In the genomic region with DNA sequence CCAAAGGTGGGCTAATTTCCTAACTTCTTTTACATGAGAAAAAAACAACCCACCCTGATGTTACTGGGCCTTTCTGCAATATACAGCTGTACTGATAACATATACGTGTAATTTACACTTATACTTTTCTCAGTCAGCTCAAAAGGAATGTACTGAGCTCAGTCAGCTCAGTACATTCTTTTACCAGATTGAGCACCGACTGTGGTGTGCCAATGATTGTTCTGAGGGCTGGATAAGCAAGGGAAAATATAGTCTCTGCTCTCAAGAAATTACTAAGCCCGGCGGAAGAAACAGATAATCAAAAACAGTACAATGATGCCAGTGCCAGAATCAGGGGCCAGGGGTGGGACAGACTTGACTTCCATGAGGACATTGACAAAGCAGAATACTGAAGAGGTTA, we compare ENCODE assay signal across 26 cellular contexts. TPM values are rescaled to one million over a fixed set of nuclear protein-coding genes. Genes with fewer than 3 reads are reported as not detected.
DNase-seq lines count a peak whose midpoint lies in the region; ATAC-seq, FAIRE-seq and TF ChIP-seq lines count a peak whose summit lies in the region.
"Had no signal": no experiment of that assay in that cellular context is flagged by ENCODE, and none has a peak within 500 bp of the region (broad histone marks: within the 10 kb centered on the region; RNA-seq: fewer than 3 reads in every experiment).

No MANE protein-coding gene starts in this region.

- H3K56ac ChIP-seq in IMR-90 (ENCODE audit: extremely low read depth, insufficient read depth, low read length), result no peak overlapping the region

- H3K18ac ChIP-seq in IMR-90 (ENCODE audit: low read depth, low read length), result no peak overlapping the region

- no peak for TF ChIP-seq POLR2A in IMR-90 (IDR thresholded peaks at IDR 0.05; ENCODE audit: low read depth, low read length)

- TF ChIP-seq CTCF in IMR-90 (conservative IDR thresholded peaks at IDR 0.05; ENCODE audit: low read depth, low read length), result no peak

- H3K4me2 ChIP-seq in BLaER1 treated with 17β-estradiol and CSF1 and Interleukin-3, amounts not matched to agents 10 nM and 100 nM, result peak overlapping the region; percentile 11 to 87 (median 74); a peak in 21 of 22 replicates
- no peak overlapping the region for H3K4me2 ChIP-seq in IMR-90 (ENCODE audit: low read depth, low read length)

- H2AK5ac ChIP-seq in IMR-90 (ENCODE audit: low read depth, low read length), result no peak overlapping the region

- no peak overlapping the region for H3K4ac ChIP-seq in IMR-90 (ENCODE audit: low read depth, low read length)

- in situ Hi-C loops in IMR-90 (cut with MboI; ENCODE audit: low sequenced_read_pairs), result loop anchor here (25.0 kb wide), 1 partner anchor 787 kb away; no protein-coding TSS in a partner anchor

- no peak overlapping the region for H4K5ac ChIP-seq in IMR-90 (ENCODE audit: low read depth, low read length)

- no CpG with 5 or more reads among the region's 4 CpGs for WGBS in IMR-90 (ENCODE audit: extremely low coverage in 2 of 2, insufficient read length in 1 of 2), 2 experiments

- H3K36me3 ChIP-seq in BLaER1 treated with 17β-estradiol and CSF1 and Interleukin-3, amounts not matched to agents 10 nM and 100 nM, result peaks cover 0 to 35% (median 15%) of the 10 kb centered on the region in 11 experiments; a peak in 15 of 22 replicates
- no peaks in the 10 kb centered on the region for H3K36me3 ChIP-seq in IMR-90 (ENCODE audit: control insufficient read depth, insufficient read depth, low read length)
- H3K36me3 ChIP-seq: lower lobe of right lung, upper lobe of left lung had no signal

- no peak overlapping the region for H4K8ac ChIP-seq in IMR-90 (ENCODE audit: low read depth in 2 of 2, low read length in 2 of 2)

- H3K4me1 ChIP-seq in BLaER1 treated with 17β-estradiol and CSF1 and Interleukin-3, amounts not matched to agents 10 nM and 100 nM, result peaks cover 46 to 57% (median 53%) of the 10 kb centered on the region in 10 experiments
- H3K4me1 ChIP-seq in IMR-90 (ENCODE audit: control insufficient read depth, insufficient read depth, low read length), result no peaks in the 10 kb centered on the region
- H3K4me1 ChIP-seq: body of pancreas, lower lobe of right lung, psoas muscle, upper lobe of left lung had no signal

- H3K9ac ChIP-seq in BLaER1 treated with 17β-estradiol and CSF1 and Interleukin-3, amounts not matched to agents 10 nM and 100 nM, result peak overlapping the region in 8 of 11 experiments; percentile 54 to 79 (median 68); a peak in 12 of 22 replicates
- H3K9ac ChIP-seq in IMR-90 (ENCODE audit: low read depth, low read length), result no peak overlapping the region

- intact Hi-C loops in IMR-90 (cut with micrococcal nuclease), result no loop called here

- no peak overlapping the region for H3K23ac ChIP-seq in IMR-90 (ENCODE audit: low read depth, low read length)

- BruUV-seq in IMR-90 (replicated peaks; lab: Mats Ljungman, UMichigan), result no TSS peak

- no peaks in the 10 kb centered on the region for H3K9me1 ChIP-seq in IMR-90 (ENCODE audit: insufficient read depth, low read length)

- peak; percentile 46 for ATAC-seq in IMR-90 (ENCODE audit: low read depth)
- ATAC-seq: body of pancreas; lower lobe of right lung; naive thymus-derived CD4-positive, alpha-beta T cell; psoas muscle; stimulated activated memory B cell treated with anti-CD40 and anti-IgM and Interleukin-4, amounts not matched to agents 10 μg/mL and 1 μg/mL and 100 μg/mL, for 72 hours; WTC11 had no signal

- no peak overlapping the region for H2BK5ac ChIP-seq in IMR-90 (ENCODE audit: low read depth, low read length, poor library complexity, severe bottlenecking)

- no peak overlapping the region for H2AK9ac ChIP-seq in IMR-90 (replicated peaks; ENCODE audit: low read depth, low read length, poor library complexity)

- H2BK15ac ChIP-seq in IMR-90 (ENCODE audit: low read depth, low read length), result no peak overlapping the region

- H3K27me3 ChIP-seq in BLaER1 treated with 17β-estradiol and CSF1 and Interleukin-3, amounts not matched to agents 10 nM and 100 nM, result no peaks in the 10 kb centered on the region
- no peaks in the 10 kb centered on the region for H3K27me3 ChIP-seq in IMR-90 (ENCODE audit: control insufficient read depth, insufficient read depth, low read length)
- H3K27me3 ChIP-seq: body of pancreas, upper lobe of left lung had no signal

- H3K4me3 ChIP-seq in BLaER1 treated with 17β-estradiol and CSF1 and Interleukin-3, amounts not matched to agents 10 nM and 100 nM, result 0 out of 20 replicates have a peak overlapping the region, but pooled peaks of 2 of the 10 experiments have one; percentile 41 to 45
- no peak overlapping the region for H3K4me3 ChIP-seq in IMR-90 (ENCODE audit: insufficient read depth, low read depth, low read length)
- H3K4me3 ChIP-seq: body of pancreas, lower lobe of right lung, psoas muscle, SK-N-MC, upper lobe of left lung had no signal

- CTCF ChIA-PET in IMR-90 (lab: Yijun Ruan, JAX), result no interaction called here

- FAIRE-seq in urothelium cell line (lab: Jason Lieb, UNC), result no peak
- FAIRE-seq: keratinocyte had no signal

- H3K14ac ChIP-seq in IMR-90 (replicated peaks; ENCODE audit: low read depth, low read length), result no peak overlapping the region

- H3K79me1 ChIP-seq in IMR-90 (ENCODE audit: low read depth in 1 of 2, low read length in 2 of 2), result peaks cover 9 to 11% of the 10 kb centered on the region in 2 experiments; a peak in 3 of 4 replicates

- TF ChIP-seq RAD21 in IMR-90 (IDR thresholded peaks at IDR 0.05; ENCODE audit: low read length), result no peak

- H4K20me1 ChIP-seq in BLaER1 treated with 17β-estradiol and CSF1 and Interleukin-3, amounts not matched to agents 10 nM and 100 nM, result no peaks in the 10 kb centered on the region
- H4K20me1 ChIP-seq in IMR-90 (ENCODE audit: insufficient read depth, low read length), result no peaks in the 10 kb centered on the region

- POLR2A ChIA-PET in IMR-90 (lab: Charles Lee; ENCODE audit: unreplicated experiment), result no interaction called here

- dilution Hi-C loops in IMR-90 (cut with HindIII; ENCODE audit: low sequenced_read_pairs, unreplicated experiment), result no loop called here

- no peak overlapping the region for H2AFZ ChIP-seq in IMR-90 (replicated peaks; ENCODE audit: low read length, poor library complexity)

- peak; percentile 25 for DNase-seq in IMR-90
- peak; percentile 55 for DNase-seq in fibroblast of peridontal ligament (ENCODE audit: extremely low read depth)
- peak; percentile 32 for DNase-seq in non-pigmented ciliary epithelial cell (ENCODE audit: low read depth)
- no peak for DNase-seq in NCI-H1694 treated with DMSO at 0.1 percent for 48 hours (lab: John Stamatoyannopoulos, UW)
- no peak for DNase-seq in LoVo (ENCODE audit: low spot score)
- no peak for DNase-seq in urothelium cell line (ENCODE audit: low spot score)
- DNase-seq: activated CD4-positive, alpha-beta T cell treated with anti-CD3 and anti-CD28 coated beads, Interleukin-2, amount 10 ng/mL, durations not matched to agents 24 days and 14 days; activated T-cell treated with anti-CD3 and anti-CD28 coated beads, Interleukin-2, amount 50 U/mL, for 48 hours; body of pancreas; CD4-positive, alpha-beta T cell; DND-41; GF-D8; glutamatergic neuron; lower lobe of right lung; naive thymus-derived CD4-positive, alpha-beta T cell; NCI-H146; NCI-H446; NCI-H82; psoas muscle; RPMI8226; upper lobe of left lung had no signal

- H4K91ac ChIP-seq in IMR-90 (ENCODE audit: insufficient read depth, low read depth, low read length), result no peak overlapping the region

- peak overlapping the region in 10 of 11 experiments; percentile 49 to 95 (median 90); a peak in 19 of 22 replicates for H3K27ac ChIP-seq in BLaER1 treated with 17β-estradiol and CSF1 and Interleukin-3, amounts not matched to agents 10 nM and 100 nM
- H3K27ac ChIP-seq in IMR-90 (ENCODE audit: insufficient read depth, low read length), result no peak overlapping the region
- H3K27ac ChIP-seq: body of pancreas, lower lobe of right lung, psoas muscle, SK-N-MC, upper lobe of left lung had no signal

- no peak overlapping the region for H2BK20ac ChIP-seq in IMR-90 (ENCODE audit: low read depth, low read length)

- peaks cover 0 to 32% (median 8%) of the 10 kb centered on the region in 11 experiments; a peak in 8 of 22 replicates for H3K9me3 ChIP-seq in BLaER1 treated with 17β-estradiol and CSF1 and Interleukin-3, amounts not matched to agents 10 nM and 100 nM (replicated peaks in 1 of 11)
- H3K9me3 ChIP-seq in IMR-90 (ENCODE audit: control insufficient read depth, insufficient read depth, low read length), result no peaks in the 10 kb centered on the region
- H3K9me3 ChIP-seq: body of pancreas, lower lobe of right lung, psoas muscle, upper lobe of left lung had no signal

- no peak overlapping the region for H2BK120ac ChIP-seq in IMR-90 (ENCODE audit: low read depth, low read length)

TF ChIP-seq in IMR-90, 13 proteins besides CTCF, POLR2A, EP300 and RAD21 (continues in another document):
- TF ChIP-seq SMC3 (IDR thresholded peaks at IDR 0.05; ENCODE audit: low read depth, low read length) (no peak), CEBPB (IDR thresholded peaks at IDR 0.05; ENCODE audit: low read depth, low read length) (no peak), BHLHE40 (IDR thresholded peaks at IDR 0.05; ENCODE audit: low read depth, low read length) (no peak), MAZ (IDR thresholded peaks at IDR 0.05; ENCODE audit: borderline replicate concordance, low read depth, low read length) (no peak), CHD1 (IDR thresholded peaks at IDR 0.05; ENCODE audit: low read depth, low read length) (no peak), RFX5 (IDR thresholded peaks at IDR 0.05; ENCODE audit: low read depth, low read length) (no peak), RCOR1 (IDR thresholded peaks at IDR 0.05; ENCODE audit: insufficient replicate concordance, low read length) (no peak), FOS (IDR thresholded peaks at IDR 0.05; ENCODE audit: low read depth, low read length) (no peak), NFE2L2 (IDR thresholded peaks at IDR 0.05; ENCODE audit: low read depth, low read length) (no peak)
- TF ChIP-seq, protein P1, sequence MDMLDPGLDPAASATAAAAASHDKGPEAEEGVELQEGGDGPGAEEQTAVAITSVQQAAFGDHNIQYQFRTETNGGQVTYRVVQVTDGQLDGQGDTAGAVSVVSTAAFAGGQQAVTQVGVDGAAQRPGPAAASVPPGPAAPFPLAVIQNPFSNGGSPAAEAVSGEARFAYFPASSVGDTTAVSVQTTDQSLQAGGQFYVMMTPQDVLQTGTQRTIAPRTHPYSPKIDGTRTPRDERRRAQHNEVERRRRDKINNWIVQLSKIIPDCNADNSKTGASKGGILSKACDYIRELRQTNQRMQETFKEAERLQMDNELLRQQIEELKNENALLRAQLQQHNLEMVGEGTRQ (IDR thresholded peaks at IDR 0.05; ENCODE audit: low read depth, low read length), result no peak

RNA-seq across cellular contexts. Expression of a gene that starts 10.0 kb away (rescaled TPM):
- total RNA-seq in IMR-90 (2012; rRNA removed), result 17.2 and 18.3 TPM in 2 replicates
- 4.3 and 4.8 TPM in 2 replicates for polyA plus RNA-seq in IMR-90 (2012; rRNA removed)
- polyA plus RNA-seq in IMR-90 (2012; cell fraction: cytosol; rRNA removed), result 1.3 and 1.7 TPM in 2 replicates
- 0.17 and 1.5 TPM in 2 replicates for polyA plus RNA-seq in IMR-90 (2012; cell fraction: nucleus; rRNA removed; ENCODE audit: low replicate concordance)

RNA-seq across cellular contexts. Expression of a gene that starts 28.1 kb away (rescaled TPM):
- total RNA-seq in IMR-90 (2012; rRNA removed), result 60.0 and 65.8 TPM in 2 replicates
- 68.6 and 77.3 TPM in 2 replicates for polyA plus RNA-seq in IMR-90 (2012; rRNA removed)
- polyA plus RNA-seq in IMR-90 (2012; cell fraction: cytosol; rRNA removed), result 10.8 and 17.8 TPM in 2 replicates
- 3.3 and 22.4 TPM in 2 replicates for polyA plus RNA-seq in IMR-90 (2012; cell fraction: nucleus; rRNA removed; ENCODE audit: low replicate concordance)

Comparison
In these comparisons a context has a peak if more than half of its experiments do, and no peak if none do; other contexts are left out.
1. DNase-seq: peak in IMR-90 (single experiment), fibroblast of peridontal ligament (single experiment) and non-pigmented ciliary epithelial cell (single experiment); none in NCI-H1694 treated with DMSO at 0.1 percent for 48 hours (single experiment), LoVo (single experiment) and urothelium cell line (single experiment).